8 cellular contexts compared by ENCODE assay signal in genomic region chr11:61336171-61336935, GRCh38. TPM values are rescaled to one million over a fixed set of nuclear protein-coding genes. Genes with fewer than 3 reads are reported as not detected.
DNase-seq lines count a peak whose midpoint lies in the region; ATAC-seq and TF ChIP-seq lines count a peak whose summit lies in the region.

No MANE protein-coding gene starts in this region.

- peak overlapping the region; percentile 73 for H3K27ac ChIP-seq in cardiac muscle cell
- H3K27ac ChIP-seq in upper lobe of right lung, result peak overlapping the region; percentile 58

- H3K27me3 ChIP-seq in cardiac muscle cell (no peaks in the 10 kb centered on the region), upper lobe of right lung (no peaks in the 10 kb centered on the region)

- DNase-seq in ELR (ENCODE audit: low read depth) (peak; percentile 77), NCI-H1417 treated with DMSO at 0.1 percent for 48 hours (lab: John Stamatoyannopoulos, UW) (peak; percentile 35), SW480 (ENCODE audit: low spot score) (peak; percentile 81), cardiac muscle cell (ENCODE audit: low read depth in 1 of 2, low spot score in 1 of 2) (peak; percentile 84 to 88), posterior cingulate gyrus (peak; percentile 42 to 96 (median 66)), upper lobe of right lung (peak; percentile 87)
- peak; percentile 92 for DNase-seq in activated naive CD8-positive, alpha-beta T cell treated with anti-CD3 and anti-CD28 coated beads, Interleukin-2, amount 10 ng/mL, durations not matched to agents 7 days and 5 days

- H3K4me1 ChIP-seq in cardiac muscle cell (ENCODE audit: low read depth) (peaks cover 11% of the 10 kb centered on the region), upper lobe of right lung (peaks cover 19% of the 10 kb centered on the region)

- POLR2A ChIA-PET in activated naive CD8-positive, alpha-beta T cell treated with anti-CD3 and anti-CD28 coated beads, Interleukin-2, amount 10 ng/mL, durations not matched to agents 7 days and 5 days (lab: Charles Lee), result interaction anchor here (0.5 to 2.0 kb wide), 11 partner anchors 10 to 652 kb away, joined by 3 to 36 read pairs (median 4); partner anchors contain the start of genes CPSF7, CYB561A3, SDHAF2 and TMEM138

- no peaks in the 10 kb centered on the region for H3K36me3 Mint-ChIP-seq in activated naive CD8-positive, alpha-beta T cell treated with anti-CD3 and anti-CD28 coated beads, Interleukin-2, amount 10 ng/mL, durations not matched to agents 7 days and 5 days

- H3K9me3 Mint-ChIP-seq in activated naive CD8-positive, alpha-beta T cell treated with anti-CD3 and anti-CD28 coated beads, Interleukin-2, amount 10 ng/mL, durations not matched to agents 7 days and 5 days, result no peaks in the 10 kb centered on the region

- peaks cover 42% of the 10 kb centered on the region for H3K4me1 Mint-ChIP-seq in activated naive CD8-positive, alpha-beta T cell treated with anti-CD3 and anti-CD28 coated beads, Interleukin-2, amount 10 ng/mL, durations not matched to agents 7 days and 5 days

- TF ChIP-seq CTCF in cardiac muscle cell (IDR thresholded peaks at IDR 0.05; ENCODE audit: low read depth, low read length) (peak; percentile 97), upper lobe of right lung (IDR thresholded peaks at IDR 0.05) (peak; percentile 98)

- H3K9me3 ChIP-seq in cardiac muscle cell (ENCODE audit: low read depth) (no peaks in the 10 kb centered on the region), upper lobe of right lung (no peaks in the 10 kb centered on the region)

- ATAC-seq in HG02610 (IDR thresholded peaks at IDR 0.05; ENCODE audit: unreplicated experiment) (peak; percentile 48), upper lobe of right lung (peak; percentile 80)
- peak; percentile 60 for ATAC-seq in activated naive CD8-positive, alpha-beta T cell treated with anti-CD3 and anti-CD28 coated beads, Interleukin-2, amount 10 ng/mL, durations not matched to agents 7 days and 5 days (ENCODE audit: low read depth)

- H3K36me3 ChIP-seq in cardiac muscle cell (no peaks in the 10 kb centered on the region), upper lobe of right lung (no peaks in the 10 kb centered on the region)

- H3K27ac Mint-ChIP-seq in activated naive CD8-positive, alpha-beta T cell treated with anti-CD3 and anti-CD28 coated beads, Interleukin-2, amount 10 ng/mL, durations not matched to agents 7 days and 5 days, result peak overlapping the region; percentile 87

- no peak overlapping the region for H3K4me3 Mint-ChIP-seq in activated naive CD8-positive, alpha-beta T cell treated with anti-CD3 and anti-CD28 coated beads, Interleukin-2, amount 10 ng/mL, durations not matched to agents 7 days and 5 days

- H3K4me3 ChIP-seq in cardiac muscle cell (no peak overlapping the region), upper lobe of right lung (no peak overlapping the region)

- no peaks in the 10 kb centered on the region for H3K27me3 Mint-ChIP-seq in activated naive CD8-positive, alpha-beta T cell treated with anti-CD3 and anti-CD28 coated beads, Interleukin-2, amount 10 ng/mL, durations not matched to agents 7 days and 5 days

- intact Hi-C loops in posterior cingulate gyrus (cut with DNase I) (loop anchor here (1.0 to 10.0 kb wide), 2 partner anchors 49 to 98 kb away; partner anchors contain the start of gene SDHAF2), upper lobe of right lung (cut with DNase I) (no loop called here)

RNA-seq across cellular contexts. Expression of gene TKFC, which starts 3.3 kb away (rescaled TPM):
- 10 to 100 TPM; 31.5 to 34.3 TPM for total RNA-seq in activated naive CD8-positive, alpha-beta T cell treated with anti-CD3 and anti-CD28 coated beads, Interleukin-2, amount 10 ng/mL, durations not matched to agents 7 days and 5 days
- total RNA-seq in cardiac muscle cell, result 50.9 and 58.1 TPM in 2 replicates
- 84.3 and 87.4 TPM in 2 replicates for polyA plus RNA-seq in cardiac muscle cell
- total RNA-seq in upper lobe of right lung, result 32.1 TPM

RNA-seq across cellular contexts. Expression of gene DDB1, which starts 3.4 kb away (rescaled TPM):
- 100 to 1,000 TPM; 168 to 181 TPM for total RNA-seq in activated naive CD8-positive, alpha-beta T cell treated with anti-CD3 and anti-CD28 coated beads, Interleukin-2, amount 10 ng/mL, durations not matched to agents 7 days and 5 days
- total RNA-seq in cardiac muscle cell, result 321 and 393 TPM in 2 replicates
- 286 and 304 TPM in 2 replicates for polyA plus RNA-seq in cardiac muscle cell
- total RNA-seq in upper lobe of right lung, result 126 TPM

RNA-seq across cellular contexts. Expression of gene CYB561A3, which starts 25.3 kb away (rescaled TPM):
- 10 to 100 TPM; 43.6 to 44.7 TPM for total RNA-seq in activated naive CD8-positive, alpha-beta T cell treated with anti-CD3 and anti-CD28 coated beads, Interleukin-2, amount 10 ng/mL, durations not matched to agents 7 days and 5 days
- total RNA-seq in cardiac muscle cell, result 7.8 and 13.5 TPM in 2 replicates
- 10.2 and 12.6 TPM in 2 replicates for polyA plus RNA-seq in cardiac muscle cell
- total RNA-seq in upper lobe of right lung, result 50.3 TPM

RNA-seq across cellular contexts. Expression of gene TMEM138, which starts 25.8 kb away (rescaled TPM):
- 10 to 100 TPM; 53.4 to 57.7 TPM for total RNA-seq in activated naive CD8-positive, alpha-beta T cell treated with anti-CD3 and anti-CD28 coated beads, Interleukin-2, amount 10 ng/mL, durations not matched to agents 7 days and 5 days
- total RNA-seq in cardiac muscle cell, result 13.8 and 25.2 TPM in 2 replicates
- polyA plus RNA-seq in cardiac muscle cell, result 25.0 and 34.1 TPM in 2 replicates
- 46.3 TPM for total RNA-seq in upper lobe of right lung

RNA-seq across cellular contexts. Expression of gene VWCE, which starts 41.2 kb away (rescaled TPM):
- 1 to 10 TPM; 2.4 to 3.1 TPM for total RNA-seq in activated naive CD8-positive, alpha-beta T cell treated with anti-CD3 and anti-CD28 coated beads, Interleukin-2, amount 10 ng/mL, durations not matched to agents 7 days and 5 days
- 1.8 and 2.3 TPM in 2 replicates for total RNA-seq in cardiac muscle cell
- polyA plus RNA-seq in cardiac muscle cell, result 3.1 and 3.5 TPM in 2 replicates
- 1.5 TPM for total RNA-seq in upper lobe of right lung

Comparison
In these comparisons a context has a peak if more than half of its experiments do, and no peak if none do; other contexts are left out.
1. DNase-seq: peak in every context shown above with its lines; median percentile 92 in activated naive CD8-positive, alpha-beta T cell treated with anti-CD3 and anti-CD28 coated beads, Interleukin-2, amount 10 ng/mL, durations not matched to agents 7 days and 5 days; 87 in upper lobe of right lung; 86 in cardiac muscle cell; 81 in SW480; 77 in ELR; 66 in posterior cingulate gyrus; 35 in NCI-H1417 treated with DMSO at 0.1 percent for 48 hours.